12 cellular contexts compared by ENCODE assay signal in genomic region chr7:50314778-50315177, GRCh38. TPM values are rescaled to one million over a fixed set of nuclear protein-coding genes. Genes with fewer than 3 reads are reported as not detected.
DNase-seq lines count a peak whose midpoint lies in the region; ATAC-seq and TF ChIP-seq lines count a peak whose summit lies in the region.
"Had no signal": no experiment of that assay in that cellular context is flagged by ENCODE, and none has a peak within 500 bp of the region (broad histone marks: within the 10 kb centered on the region; RNA-seq: fewer than 3 reads in every experiment).

No MANE protein-coding gene starts in this region.

- peak overlapping the region; percentile 91 for H3K4me3 Mint-ChIP-seq in activated CD8-positive, alpha-beta memory T cell treated with anti-CD3 and anti-CD28 coated beads, Interleukin-2, amount 10 ng/mL, durations not matched to agents 7 days and 5 days
- H3K4me3 Mint-ChIP-seq in activated B cell treated with CpG ODN at 0.5 μM for 24 hours = peak overlapping the region; percentile 69
- peak overlapping the region; percentile 91 to 98 for H3K4me3 Mint-ChIP-seq in stimulated activated naive CD8-positive, alpha-beta T cell treated with anti-CD3 and anti-CD28 coated beads, Interleukin-15, amount 100 ng/mL, for 72 hours
- H3K4me3 Mint-ChIP-seq: type B pancreatic cell had no signal

- CTCF ChIA-PET in activated CD8-positive, alpha-beta memory T cell treated with anti-CD3 and anti-CD28 coated beads, Interleukin-2, amount 10 ng/mL, durations not matched to agents 7 days and 5 days (lab: Charles Lee) = interaction anchor here (1.0 to 17.9 kb wide), 15 partner anchors 7 to 222 kb away, joined by 3 to 197 read pairs (median 5); partner anchors contain the start of gene IKZF1
- CTCF ChIA-PET in activated B cell treated with CpG ODN at 0.5 μM for 24 hours (lab: Charles Lee) = interaction anchor here (0.8 to 2.8 kb wide), 9 partner anchors 10 to 110 kb away, joined by 3 to 9 read pairs (median 3); partner anchors contain the start of gene IKZF1

- no peak for ATAC-seq in activated CD8-positive, alpha-beta memory T cell treated with anti-CD3 and anti-CD28 coated beads, Interleukin-2, amount 10 ng/mL, durations not matched to agents 7 days and 5 days
- ATAC-seq in activated B cell treated with CpG ODN at 0.5 μM for 24 hours (ENCODE audit: low read depth) = no peak
- no peak for ATAC-seq in stimulated activated naive CD8-positive, alpha-beta T cell treated with anti-CD3 and anti-CD28 coated beads, Interleukin-15, amount 100 ng/mL, for 72 hours
- ATAC-seq in GM21717 (IDR thresholded peaks at IDR 0.05; ENCODE audit: unreplicated experiment) = no peak

- TF ChIP-seq CTCF in activated B cell treated with CpG ODN at 0.5 μM for 24 hours (IDR thresholded peaks at IDR 0.05) = no peak

- DNase-seq in activated CD8-positive, alpha-beta memory T cell treated with anti-CD3 and anti-CD28 coated beads, Interleukin-2, amount 10 ng/mL, durations not matched to agents 7 days and 5 days = no peak
- DNase-seq in activated CD8-positive, alpha-beta memory T cell treated with anti-CD3 and anti-CD28 coated beads for 24 hours = no peak
- DNase-seq in activated B cell treated with CpG ODN at 0.5 μM for 24 hours (no peak), iPS-NIHi7 (ENCODE audit: extremely low spot score) (peak; percentile 19), NCI-H69 (lab: John Stamatoyannopoulos, UW) (no peak), NCI-H510A treated with DMSO at 0.1 percent for 48 hours (lab: John Stamatoyannopoulos, UW) (no peak)
- DNase-seq in stimulated activated naive CD8-positive, alpha-beta T cell treated with anti-CD3 and anti-CD28 coated beads, Interleukin-15, amount 100 ng/mL, for 72 hours = no peak
- DNase-seq: EL, heart right ventricle, NCI-H2107 had no signal

- H3K36me3 Mint-ChIP-seq in activated CD8-positive, alpha-beta memory T cell treated with anti-CD3 and anti-CD28 coated beads, Interleukin-2, amount 10 ng/mL, durations not matched to agents 7 days and 5 days = peaks cover 87% of the 10 kb centered on the region
- H3K36me3 Mint-ChIP-seq in activated B cell treated with CpG ODN at 0.5 μM for 24 hours (ENCODE audit: low read depth) = peaks cover 56% of the 10 kb centered on the region
- H3K36me3 Mint-ChIP-seq: type B pancreatic cell had no signal

- intact Hi-C loops in activated B cell treated with CpG ODN at 0.5 μM for 24 hours (cut with micrococcal nuclease) = no loop called here

- H3K4me1 Mint-ChIP-seq in activated CD8-positive, alpha-beta memory T cell treated with anti-CD3 and anti-CD28 coated beads, Interleukin-2, amount 10 ng/mL, durations not matched to agents 7 days and 5 days = peaks cover 75% of the 10 kb centered on the region
- H3K4me1 Mint-ChIP-seq in activated B cell treated with CpG ODN at 0.5 μM for 24 hours = peaks cover 98% of the 10 kb centered on the region
- H3K4me1 Mint-ChIP-seq in stimulated activated naive CD8-positive, alpha-beta T cell treated with anti-CD3 and anti-CD28 coated beads, Interleukin-15, amount 100 ng/mL, for 72 hours = peaks cover 70% of the 10 kb centered on the region

- no peaks in the 10 kb centered on the region for H3K27me3 Mint-ChIP-seq in activated CD8-positive, alpha-beta memory T cell treated with anti-CD3 and anti-CD28 coated beads, Interleukin-2, amount 10 ng/mL, durations not matched to agents 7 days and 5 days
- no peaks in the 10 kb centered on the region for H3K27me3 Mint-ChIP-seq in activated B cell treated with CpG ODN at 0.5 μM for 24 hours
- H3K27me3 Mint-ChIP-seq in stimulated activated naive CD8-positive, alpha-beta T cell treated with anti-CD3 and anti-CD28 coated beads, Interleukin-15, amount 100 ng/mL, for 72 hours = no peaks in the 10 kb centered on the region

- POLR2A ChIA-PET in activated B cell treated with CpG ODN at 0.5 μM for 24 hours (lab: Charles Lee) = interaction anchor here (1.1 to 11.8 kb wide), 7 partner anchors 7 to 172 kb away, joined by 3 to 257 read pairs (median 153); partner anchors contain the start of gene IKZF1

- H3K27ac Mint-ChIP-seq in activated CD8-positive, alpha-beta memory T cell treated with anti-CD3 and anti-CD28 coated beads, Interleukin-2, amount 10 ng/mL, durations not matched to agents 7 days and 5 days = peak overlapping the region; percentile 97
- H3K27ac Mint-ChIP-seq in activated B cell treated with CpG ODN at 0.5 μM for 24 hours = peak overlapping the region; percentile 96
- H3K27ac Mint-ChIP-seq in stimulated activated naive CD8-positive, alpha-beta T cell treated with anti-CD3 and anti-CD28 coated beads, Interleukin-15, amount 100 ng/mL, for 72 hours = peak overlapping the region; percentile 95 to 96
- H3K27ac Mint-ChIP-seq: type B pancreatic cell had no signal

- H3K9me3 Mint-ChIP-seq in activated CD8-positive, alpha-beta memory T cell treated with anti-CD3 and anti-CD28 coated beads, Interleukin-2, amount 10 ng/mL, durations not matched to agents 7 days and 5 days (ENCODE audit: low read depth) = no peaks in the 10 kb centered on the region
- H3K9me3 Mint-ChIP-seq in activated B cell treated with CpG ODN at 0.5 μM for 24 hours = no peaks in the 10 kb centered on the region
- no peaks in the 10 kb centered on the region for H3K9me3 Mint-ChIP-seq in stimulated activated naive CD8-positive, alpha-beta T cell treated with anti-CD3 and anti-CD28 coated beads, Interleukin-15, amount 100 ng/mL, for 72 hours
- H3K9me3 Mint-ChIP-seq: type B pancreatic cell had no signal

RNA-seq across cellular contexts. Expression of gene IKZF1, which starts 10.3 kb away (rescaled TPM):
- total RNA-seq in activated CD8-positive, alpha-beta memory T cell treated with anti-CD3 and anti-CD28 coated beads, Interleukin-2, amount 10 ng/mL, durations not matched to agents 7 days and 5 days = 100 to 1,000 TPM; 348 to 374 TPM
- 301 and 325 TPM in 2 replicates for total RNA-seq in activated B cell treated with CpG ODN at 0.5 μM for 24 hours
